In the genomic region with DNA sequence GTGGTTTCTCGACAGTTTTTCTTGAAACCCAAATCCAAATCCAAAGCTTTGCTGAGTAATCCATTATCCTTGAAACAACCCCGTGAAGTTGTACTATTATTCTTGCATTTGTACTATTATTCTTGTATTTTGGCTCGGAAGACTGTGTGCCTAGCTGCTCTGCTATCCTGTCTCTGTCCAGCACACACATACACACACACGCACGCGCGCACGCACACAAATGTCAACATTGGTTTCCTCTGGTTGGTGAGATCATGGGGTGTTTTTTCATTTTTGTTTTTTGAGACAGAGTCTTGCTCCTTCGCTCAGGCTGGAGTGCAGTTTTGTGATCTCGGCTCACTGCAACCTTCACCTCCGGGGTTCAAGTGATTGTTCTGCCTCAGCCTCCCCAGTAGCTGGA, we compare ENCODE assay signal across 27 cellular contexts. TPM values are rescaled to one million over a fixed set of nuclear protein-coding genes. Genes with fewer than 3 reads are reported as not detected.
"Had no signal": no experiment of that assay in that cellular context is flagged by ENCODE, and none has a peak within 500 bp of the region (broad histone marks: within the 10 kb centered on the region; RNA-seq: fewer than 3 reads in every experiment).

No MANE protein-coding gene starts in this region.

- H3K4me3 ChIP-seq: MG63, PC-9, SJSA1, SK-N-MC had no signal

- H2AFZ ChIP-seq: PC-9 had no signal

- H3K9me3 ChIP-seq: SJSA1 had no signal

- H3K4me2 ChIP-seq: PC-9 had no signal

- DNase-seq: IMR-90, Karpas-422, KG1, MG63, NCI-H1092, NCI-H1105 treated with DMSO at 0.1 percent for 48 hours, NCI-H1417 treated with DMSO at 0.1 percent for 48 hours, NCI-H146, NCI-H1694 treated with DMSO at 0.1 percent for 48 hours, NCI-H1930, NCI-H2081 treated with DMSO at 0.1 percent for 48 hours, NCI-H2171, NCI-H345, NCI-H446 treated with DMSO at 0.1 percent for 48 hours, NCI-H510A treated with DMSO at 0.1 percent for 48 hours, NCI-H526, NCI-H774, Right ventricle myocardium superior, RPMI8226, SIG-M5 had no signal

- H3K27ac ChIP-seq: PC-9, SJSA1, SK-N-MC had no signal

- H3K36me3 ChIP-seq: MG63, SJSA1 had no signal

- H3K27me3 ChIP-seq: SJSA1 had no signal

- ATAC-seq: HepG2 had no signal

RNA-seq across cellular contexts. Expression of gene KLK4, which starts 14.9 kb away (rescaled TPM):
- total RNA-seq: HepG2; HT1080; IMR-90; OCI-LY7; PC-9; Right ventricle myocardium superior; SJSA1; T-helper 1 cell treated with Interleukin-12 subunit alpha and Interleukin-12 subunit beta and Interleukin-4 antibody, amounts not matched to agents 30 ng/mL and 1 ng/mL, for 36 hours had no signal

RNA-seq across cellular contexts. Expression of gene KLK5, which starts 26.7 kb away (rescaled TPM):
- total RNA-seq: HepG2; HT1080; IMR-90; OCI-LY7; Right ventricle myocardium superior; SJSA1; T-helper 1 cell treated with Interleukin-12 subunit alpha and Interleukin-12 subunit beta and Interleukin-4 antibody, amounts not matched to agents 30 ng/mL and 1 ng/mL, for 36 hours had no signal

RNA-seq across cellular contexts. Expression of gene KLK6, which starts 43.2 kb away (rescaled TPM):
- total RNA-seq: HT1080; IMR-90; OCI-LY7; Right ventricle myocardium superior; SJSA1; T-helper 1 cell treated with Interleukin-12 subunit alpha and Interleukin-12 subunit beta and Interleukin-4 antibody, amounts not matched to agents 30 ng/mL and 1 ng/mL, for 36 hours had no signal

RNA-seq across cellular contexts. Expression of gene KLK2, which starts 52.9 kb away (rescaled TPM):
- total RNA-seq: HepG2; HT1080; IMR-90; OCI-LY7; PC-9; Right ventricle myocardium superior; SJSA1; T-helper 1 cell treated with Interleukin-12 subunit alpha and Interleukin-12 subunit beta and Interleukin-4 antibody, amounts not matched to agents 30 ng/mL and 1 ng/mL, for 36 hours had no signal

RNA-seq across cellular contexts. Expression of gene KLK7, which starts 57.6 kb away (rescaled TPM):
- total RNA-seq: HepG2; HT1080; IMR-90; OCI-LY7; Right ventricle myocardium superior; SJSA1; T-helper 1 cell treated with Interleukin-12 subunit alpha and Interleukin-12 subunit beta and Interleukin-4 antibody, amounts not matched to agents 30 ng/mL and 1 ng/mL, for 36 hours had no signal
